In the genomic region with DNA sequence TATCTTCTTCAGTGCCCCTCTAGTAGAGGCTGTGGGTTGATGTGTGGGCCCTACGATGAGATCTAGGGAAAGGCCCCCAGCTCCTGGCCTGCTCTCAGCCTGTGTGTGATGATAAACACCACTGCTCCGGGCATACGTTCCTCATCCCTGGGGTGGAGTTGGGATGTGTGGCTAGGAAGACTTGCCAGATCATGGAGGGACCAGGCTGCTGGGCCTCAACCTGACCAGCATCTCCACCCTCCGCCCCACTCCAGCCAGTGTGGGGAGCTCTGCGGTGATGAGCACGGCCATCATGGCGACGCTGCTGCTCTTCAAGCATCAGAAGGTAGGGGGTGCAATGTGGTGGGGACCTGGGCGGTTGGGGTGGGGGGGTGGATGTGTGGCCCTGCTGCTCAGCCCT, we compare ENCODE assay signal across 27 cellular contexts.
"Had no signal": no experiment of that assay in that cellular context is flagged by ENCODE, and none has a peak within 500 bp of the region (broad histone marks: within the 10 kb centered on the region; RNA-seq: fewer than 3 reads in every experiment).

No MANE protein-coding gene starts in this region.

- DNase-seq: activated CD4-positive, alpha-beta T cell treated with anti-CD3 and anti-CD28 coated beads for 48 hours; activated CD4-positive, alpha-beta T cell treated with anti-CD3 and anti-CD28 coated beads, Interleukin-2, amount 50 U/mL, for 4 hours; activated CD4-positive, CD25-positive, alpha-beta regulatory T cell treated with anti-CD3 and anti-CD28 coated beads, Interleukin-2, amount 50 U/mL, for 72 hours; activated CD8-positive, alpha-beta T cell treated with anti-CD3 and anti-CD28 coated beads for 36 hours; activated gamma-delta T cell; activated naive CD4-positive, alpha-beta T cell treated with Interleukin-2 at 50 U/mL for 16 hours; activated naive CD8-positive, alpha-beta T cell treated with anti-CD3 and anti-CD28 coated beads, Interleukin-2, amount 10 ng/mL, durations not matched to agents 7 days and 5 days; activated T-cell treated with anti-CD3 and anti-CD28 coated beads, Interleukin-2, amount 50 U/mL, for 1 hour; amygdala; Kasumi-1; KG1; MG63; NCI-H1048; NCI-H1105 treated with DMSO at 0.1 percent for 48 hours; NCI-H1436; NCI-H1694 treated with DMSO at 0.1 percent for 48 hours; NCI-H2029; NCI-H345; NCI-H526; NCI-H748 treated with DMSO at 0.1 percent for 48 hours; NK-92 treated with Interleukin-12 subunit alpha and Interleukin-12 subunit beta, amount 100 ng/mL, for 24 hours; PC-3; RPMI8226; SIG-M5 had no signal

- ATAC-seq: activated CD8-positive, alpha-beta T cell treated with anti-CD3 and anti-CD28 coated beads for 36 hours; PC-3 had no signal

- H3K27ac ChIP-seq: ascending aorta, cardiac muscle cell, Peyer's patch had no signal

- H3K4me3 ChIP-seq: ascending aorta, cardiac muscle cell, MG63, Peyer's patch had no signal

- H3K4me1 ChIP-seq: ascending aorta, Peyer's patch had no signal

- H3K27me3 ChIP-seq: ascending aorta, cardiac muscle cell, MG63, Peyer's patch had no signal

- H3K36me3 ChIP-seq: ascending aorta, cardiac muscle cell, MG63, Peyer's patch had no signal

- H3K9me3 ChIP-seq: MG63 had no signal
